Comparison of ENCODE assay signal across 9 cellular contexts in the genomic region with DNA sequence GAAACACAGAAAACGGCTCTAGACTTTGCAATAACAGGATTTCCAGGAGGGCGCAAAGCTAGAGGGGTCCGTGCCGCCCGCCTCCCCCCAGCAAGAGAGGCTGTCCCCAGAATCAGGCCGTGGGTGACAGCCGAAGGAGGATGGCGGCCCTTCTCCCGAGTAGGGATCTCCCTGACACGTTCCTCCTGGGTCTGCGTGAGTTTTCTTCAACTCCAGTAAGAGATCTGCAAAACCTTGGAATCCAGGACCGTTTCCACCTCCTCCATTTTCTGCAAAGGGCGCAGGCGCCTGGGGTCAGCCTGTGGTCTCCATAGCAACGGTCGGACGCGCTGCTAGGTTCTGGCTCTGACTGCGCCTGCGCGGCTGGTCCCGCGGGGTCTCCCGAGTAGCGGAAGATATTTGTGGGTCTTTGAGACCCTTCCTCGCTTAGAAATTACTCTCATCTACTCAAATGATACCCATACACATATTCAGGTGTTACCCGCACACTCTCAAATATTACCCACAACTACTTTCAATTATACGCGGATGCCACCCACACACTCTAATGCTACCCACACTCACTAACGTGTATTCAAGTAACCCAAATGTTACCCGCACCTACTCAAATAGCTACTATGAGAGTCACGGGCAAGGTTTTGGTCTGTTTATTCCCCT. TPM values are rescaled to one million over a fixed set of nuclear protein-coding genes. Genes with fewer than 3 reads are reported as not detected.
DNase-seq lines count a peak whose midpoint lies in the region; ATAC-seq and TF ChIP-seq lines count a peak whose summit lies in the region.
"Had no signal": no experiment of that assay in that cellular context is flagged by ENCODE, and none has a peak within 500 bp of the region (broad histone marks: within the 10 kb centered on the region; RNA-seq: fewer than 3 reads in every experiment).

No MANE protein-coding gene starts in this region.

- H3K56ac ChIP-seq in H9 (ENCODE audit: insufficient read length, low read depth, low read length): no peak overlapping the region

- H3K23me2 ChIP-seq in H9 (ENCODE audit: insufficient read length, low read depth, low read length, poor library complexity, severe bottlenecking): peaks cover 14% of the 10 kb centered on the region

- H3K79me2 ChIP-seq in H9 (ENCODE audit: insufficient read depth, low read length): no peaks in the 10 kb centered on the region

- no peak for TF ChIP-seq CTCF in AG04449 (IDR thresholded peaks at IDR 0.05; ENCODE audit: insufficient read depth, low read length, missing control alignments)
- TF ChIP-seq CTCF in H9 (conservative IDR thresholded peaks at IDR 0.05): no peak
- no peak for TF ChIP-seq CTCF in RWPE1 (conservative IDR thresholded peaks at IDR 0.05; ENCODE audit: low read depth)
- no peak for TF ChIP-seq CTCF in choroid plexus epithelial cell (conservative IDR thresholded peaks at IDR 0.05; ENCODE audit: low read depth, low read length)

- no peak overlapping the region for H2AK5ac ChIP-seq in H9 (ENCODE audit: insufficient read length, low read length)

- H2BK12ac ChIP-seq in H9 (ENCODE audit: insufficient read length, low read depth, low read length): no peak overlapping the region

- no peak overlapping the region for H3K14ac ChIP-seq in H9 (ENCODE audit: insufficient read depth, low read length)

- no peak overlapping the region; a peak in 1 of 7 replicates for H3K27ac Mint-ChIP-seq in H9

- H3K9me3 ChIP-seq in H9 (ENCODE audit: control insufficient read depth, low read depth, low read length): no peaks in the 10 kb centered on the region

- H3K27ac ChIP-seq in H9 (ENCODE audit: insufficient read length, low read depth, low read length) (no peak overlapping the region), RWPE1 (peak overlapping the region; percentile 56), layer of hippocampus (ENCODE audit: low read depth, low read length) (peak overlapping the region; percentile 47)

- no peak overlapping the region for H3K4ac ChIP-seq in H9 (ENCODE audit: low read depth, low read length)

- no peaks in the 10 kb centered on the region for H3K79me1 ChIP-seq in H9 (ENCODE audit: insufficient read depth, low read depth, low read length, poor library complexity, severe bottlenecking)

- H3K4me3 ChIP-seq in AG04449 (ENCODE audit: low read depth, low read length) (peak overlapping the region; percentile 59), choroid plexus epithelial cell (ENCODE audit: low read depth, low read length) (peak overlapping the region; percentile 75)

- no peak overlapping the region for H2AFZ ChIP-seq in H9 (ENCODE audit: low read length)

- H4K20me1 ChIP-seq in H9 (ENCODE audit: control insufficient read depth, insufficient read depth, insufficient read length): no peaks in the 10 kb centered on the region

- DNase-seq in AG04449 (ENCODE audit: low read depth, low spot score) (no peak), H9 (peak; percentile 85), RWPE1 (ENCODE audit: low spot score) (peak; percentile 50), choroid plexus epithelial cell (ENCODE audit: low read depth) (peak; percentile 88), foreskin melanocyte (no peak)
- peak; percentile 30 for DNase-seq in stimulated activated CD4-positive, alpha-beta T cell treated with anti-CD3 and anti-CD28 coated beads, Interleukin-4, amount 100 ng/mL, for 1 hour

- no peaks in the 10 kb centered on the region; a peak in 1 of 5 replicates for H3K9me3 Mint-ChIP-seq in H9

- no peak overlapping the region for H2BK5ac ChIP-seq in H9 (ENCODE audit: insufficient read length, low read length)

- H3K4me1 Mint-ChIP-seq in H9: peaks cover 26 to 35% of the 10 kb centered on the region in 2 experiments

- H3K27me3 ChIP-seq in H9 (ENCODE audit: insufficient read depth, low read length) (no peaks in the 10 kb centered on the region; the same call in none of the 2 replicates), layer of hippocampus (ENCODE audit: control insufficient read depth, insufficient read depth, low read length) (no peaks in the 10 kb centered on the region)

- no peak overlapping the region for H2BK120ac ChIP-seq in H9 (ENCODE audit: low read depth, low read length, poor library complexity, severe bottlenecking)

- no peak overlapping the region for H4K8ac ChIP-seq in H9 (replicated peaks; ENCODE audit: insufficient read length, low read depth, low read length)

- no peak overlapping the region for H3K23ac ChIP-seq in H9 (ENCODE audit: insufficient read length, low read depth, low read length)

- H4K5ac ChIP-seq in H9 (ENCODE audit: insufficient read length, low read depth, low read length): no peak overlapping the region

- CTCF ChIA-PET in AG04449 (lab: Yijun Ruan, JAX) (interaction anchor here (1.8 kb wide), 1 partner anchor 24 kb away, joined by 4 read pairs; no protein-coding TSS in a partner anchor), RWPE1 (lab: Yijun Ruan, JAX) (no interaction called here)

- H3K4me2 ChIP-seq in H9 (ENCODE audit: insufficient read depth, insufficient read length, low read length): peak overlapping the region; percentile 26

- H3K18ac ChIP-seq in H9 (ENCODE audit: insufficient read length, low read depth, low read length): no peak overlapping the region

- H2BK20ac ChIP-seq in H9 (ENCODE audit: low read depth, low read length, poor library complexity, severe bottlenecking): no peak overlapping the region

- WGBS in H9 (ENCODE audit: extremely low coverage, insufficient read length, low lambda C conversion rate): 100% methylated on average over 3 of the region's 32 CpGs

- H3K4me3 Mint-ChIP-seq in H9: peak overlapping the region; percentile 71 to 82

- H3K4me1 ChIP-seq in H9 (ENCODE audit: insufficient read depth, low read length): no peaks in the 10 kb centered on the region

- no peak overlapping the region for H3T11ph ChIP-seq in H9 (ENCODE audit: low read length)

- H3K27me3 Mint-ChIP-seq in H9 (ENCODE audit: low read depth): peaks cover 42% of the 10 kb centered on the region

- no peak overlapping the region for H3K9ac ChIP-seq in H9 (ENCODE audit: extremely low read depth, insufficient read length, low read length)

- POLR2A ChIA-PET in AG04449 (lab: Yijun Ruan, JAX): no interaction called here
- POLR2A ChIA-PET in RWPE1 (lab: Yijun Ruan, JAX; ENCODE audit: low non-redundant PET): no interaction called here

- no peak overlapping the region for H4K91ac ChIP-seq in H9 (ENCODE audit: insufficient read length, low read depth, low read length)

- H3K36me3 Mint-ChIP-seq in H9 (ENCODE audit: insufficient read depth in 1 of 3, low read depth in 3 of 3): no peaks in the 10 kb centered on the region

- no peak overlapping the region for H2BK15ac ChIP-seq in H9 (ENCODE audit: low read depth, low read length)

- no peak for ATAC-seq in HG03460 (IDR thresholded peaks at IDR 0.05; ENCODE audit: unreplicated experiment)

RNA-seq across cellular contexts. Expression of a gene that starts 2.1 kb away (rescaled TPM):
- total RNA-seq in H9 (2021): 1.7 and 1.8 TPM in 2 replicates
- total RNA-seq: lung microvascular endothelial cell had no signal

RNA-seq across cellular contexts. Expression of a gene that starts 13.3 kb away (rescaled TPM):
- total RNA-seq in H9 (2021): 27.5 and 28.7 TPM in 2 replicates

RNA-seq across cellular contexts. Expression of a gene that starts 44.7 kb away (rescaled TPM):
- 22.6 and 23.2 TPM in 2 replicates for total RNA-seq in H9 (2021)
- total RNA-seq: lung microvascular endothelial cell had no signal

Comparison
In these comparisons a context has a peak if more than half of its experiments do, and no peak if none do; other contexts are left out.
1. DNase-seq: peak in H9 (single experiment), RWPE1 (single experiment), choroid plexus epithelial cell (single experiment) and stimulated activated CD4-positive, alpha-beta T cell treated with anti-CD3 and anti-CD28 coated beads, Interleukin-4, amount 100 ng/mL, for 1 hour (single experiment); none in AG04449 (single experiment) and foreskin melanocyte (single experiment).